Comparison of ENCODE assay signal across 8 cellular contexts in the genomic region with DNA sequence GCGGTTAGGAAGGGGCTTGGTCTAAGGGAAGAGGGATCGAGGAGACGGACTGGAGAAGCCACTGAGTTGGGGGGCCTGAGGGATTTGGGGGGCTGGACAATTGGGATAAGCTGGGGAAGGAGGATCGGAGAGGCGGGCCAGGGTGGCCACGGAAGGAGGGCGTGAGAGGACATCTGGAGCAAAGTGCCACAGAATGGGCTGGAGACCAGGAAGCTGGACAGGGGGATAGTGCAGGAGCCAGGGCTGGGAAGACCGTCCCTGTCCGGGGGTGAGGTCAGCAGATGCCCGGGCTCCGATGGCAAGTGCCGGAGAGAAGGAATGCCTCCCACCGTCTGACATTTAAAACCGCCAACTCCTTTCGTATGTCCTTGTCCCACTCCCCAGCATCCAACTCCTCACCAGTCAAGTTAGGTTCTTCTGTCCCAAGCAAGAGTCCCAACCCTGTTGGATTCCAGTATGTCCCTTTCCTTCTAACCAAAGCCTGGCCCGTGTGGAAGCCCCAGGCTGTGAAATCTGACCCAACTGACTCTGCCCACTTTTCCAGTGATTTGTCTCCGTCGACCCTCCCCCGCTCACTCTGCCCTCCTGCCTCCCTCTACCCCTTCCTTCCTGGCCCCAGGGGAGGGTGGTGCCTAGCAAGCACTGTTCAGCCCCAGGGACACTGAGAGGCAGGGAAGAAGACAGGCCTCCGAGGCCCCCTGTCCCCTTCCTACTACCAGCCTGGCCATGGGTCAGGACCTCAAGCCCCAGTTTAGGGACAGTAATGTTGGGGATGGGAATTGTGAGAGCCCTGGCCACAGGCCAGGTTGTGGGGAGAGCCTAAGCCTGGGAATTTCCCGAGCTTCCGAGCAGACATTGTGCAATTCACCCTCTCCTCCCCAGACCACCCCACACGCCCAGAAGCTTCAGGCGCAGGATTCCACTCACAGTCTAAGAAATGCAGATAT. TPM values are rescaled to one million over a fixed set of nuclear protein-coding genes. Genes with fewer than 3 reads are reported as not detected.
DNase-seq lines count a peak whose midpoint lies in the region; ATAC-seq and TF ChIP-seq lines count a peak whose summit lies in the region.

No MANE protein-coding gene starts in this region.

- H3K36me3 Mint-ChIP-seq in nephron progenitor cell (ENCODE audit: low read depth) = no peaks in the 10 kb centered on the region

- H3K27ac Mint-ChIP-seq in nephron progenitor cell = peak overlapping the region; percentile 99

- DNase-seq in BJ (ENCODE audit: low read depth) (no peak), HFF-Myc (ENCODE audit: extremely low read depth, low read depth) (peak; percentile 16), T1000 (lab: John Stamatoyannopoulos, UW) (peak; percentile 41), fibroblast of gingiva (ENCODE audit: low read depth) (peak; percentile 20), nephron progenitor cell (peak; percentile 69), DMS153 (lab: John Stamatoyannopoulos, UW) (no peak)

- peaks cover 10% of the 10 kb centered on the region for H3K27me3 Mint-ChIP-seq in nephron progenitor cell (ENCODE audit: low read depth, poor library complexity)

- H3K27me3 ChIP-seq in BJ (ENCODE audit: control insufficient read depth, insufficient read depth, low read length) = no peaks in the 10 kb centered on the region

- CTCF ChIA-PET in BJ (lab: Yijun Ruan, JAX) = interaction anchor here (0.6 to 3.3 kb wide), 6 partner anchors 17 to 255 kb away, joined by 3 to 12 read pairs (median 4); a partner anchor contains a TSS

- ATAC-seq in HG02642 (IDR thresholded peaks at IDR 0.05; ENCODE audit: poor library complexity, unreplicated experiment) (no peak), HG03520 (IDR thresholded peaks at IDR 0.05; ENCODE audit: unreplicated experiment) (no peak)

- H3K4me3 ChIP-seq in BJ (ENCODE audit: low read depth, low read length) = peak overlapping the region; percentile 55
- H3K4me3 ChIP-seq in HFF-Myc (replicated peaks; ENCODE audit: low read depth, low read length) = peak overlapping the region; percentile 67

- H3K4me1 Mint-ChIP-seq in nephron progenitor cell = peaks cover 64% of the 10 kb centered on the region

- H3K4me3 Mint-ChIP-seq in nephron progenitor cell = peak overlapping the region; percentile 99

- TF ChIP-seq CTCF in BJ (IDR thresholded peaks at IDR 0.05; ENCODE audit: insufficient read depth, low read depth, low read length) (no peak), HFF-Myc (IDR thresholded peaks at IDR 0.05; ENCODE audit: low read depth, low read length, missing control alignments) (no peak), nephron progenitor cell (IDR thresholded peaks at IDR 0.05) (no peak)

- no peaks in the 10 kb centered on the region for H3K9me3 Mint-ChIP-seq in nephron progenitor cell

- H3K36me3 ChIP-seq in BJ (ENCODE audit: control insufficient read depth, insufficient read depth, low read length) = no peaks in the 10 kb centered on the region

- POLR2A ChIA-PET in BJ (lab: Charles Lee) = no interaction called here

RNA-seq across cellular contexts. Expression of a gene that starts 31.5 kb away (rescaled TPM):
- 116 and 206 TPM in 2 replicates for polyA plus RNA-seq in BJ (2011; rRNA removed)
- polyA minus RNA-seq in BJ (2011; rRNA and poly(A)+ RNA removed) = 63.6 and 64.6 TPM in 2 replicates

RNA-seq across cellular contexts. Expression of a gene that starts 32.9 kb away (rescaled TPM):
- not detected in 2 replicates for polyA plus RNA-seq in BJ (2011; rRNA removed)
- not detected in 2 replicates for polyA minus RNA-seq in BJ (2011; rRNA and poly(A)+ RNA removed)

RNA-seq across cellular contexts. Expression of a gene that starts 53.5 kb away (rescaled TPM):
- polyA plus RNA-seq in BJ (2011; rRNA removed) = 44.5 and 54.5 TPM in 2 replicates
- polyA minus RNA-seq in BJ (2011; rRNA and poly(A)+ RNA removed) = 10.9 and 16.9 TPM in 2 replicates

RNA-seq across cellular contexts. Expression of a gene that starts 53.9 kb away (rescaled TPM):
- polyA plus RNA-seq in BJ (2011; rRNA removed) = 65.1 and 84.9 TPM in 2 replicates
- polyA minus RNA-seq in BJ (2011; rRNA and poly(A)+ RNA removed) = 42.2 and 49.7 TPM in 2 replicates

RNA-seq across cellular contexts. Expression of a gene that starts 58.3 kb away (rescaled TPM):
- polyA plus RNA-seq in BJ (2011; rRNA removed) = 0.05 and 0.23 TPM in 2 replicates
- polyA minus RNA-seq in BJ (2011; rRNA and poly(A)+ RNA removed) = 0.05 and 0.14 TPM in 2 replicates

Comparison
In these comparisons a context has a peak if more than half of its experiments do, and no peak if none do; other contexts are left out.
1. DNase-seq: peak in HFF-Myc (single experiment), T1000 (single experiment), fibroblast of gingiva (single experiment) and nephron progenitor cell (single experiment); none in BJ (single experiment) and DMS153 (single experiment).